In the genomic region with DNA sequence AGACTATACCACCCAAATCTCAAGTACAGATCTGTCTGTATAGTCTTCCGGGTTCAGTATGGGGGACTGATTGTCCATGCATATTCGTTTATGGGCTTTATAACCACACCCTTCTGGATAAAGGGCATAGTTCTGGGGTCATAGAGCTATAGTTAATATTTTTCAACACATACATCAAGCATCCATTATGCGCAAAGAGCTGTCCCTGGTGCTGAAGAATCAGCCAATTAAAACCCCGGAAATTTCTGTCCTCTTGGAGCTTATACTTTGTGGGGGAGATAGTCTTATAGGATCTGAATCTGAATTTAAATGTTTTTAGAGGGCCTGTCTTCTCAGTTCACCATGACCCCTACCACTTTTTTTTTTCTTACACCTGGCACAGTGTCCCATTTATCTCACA, we compare ENCODE assay signal across 13 cellular contexts.
"Had no signal": no experiment of that assay in that cellular context is flagged by ENCODE, and none has a peak within 500 bp of the region (broad histone marks: within the 10 kb centered on the region; RNA-seq: fewer than 3 reads in every experiment).

No MANE protein-coding gene starts in this region.

- H3K4me1 Mint-ChIP-seq: mesothelial cell of epicardium; stimulated activated effector memory CD8-positive, alpha-beta T cell treated with anti-CD3 and anti-CD28 coated beads, Interleukin-12 subunit alpha, Interleukin-12 subunit beta, amount 100 ng/mL, for 72 hours had no signal

- H3K36me3 ChIP-seq: adrenal gland, heart left ventricle, neutrophil, right atrium auricular region, tibial artery had no signal

- H3K9me3 ChIP-seq: adrenal gland, heart left ventricle, neutrophil, right atrium auricular region, tibial artery had no signal

- H3K36me3 Mint-ChIP-seq: mesothelial cell of epicardium; stimulated activated effector memory CD8-positive, alpha-beta T cell treated with anti-CD3 and anti-CD28 coated beads, Interleukin-12 subunit alpha, Interleukin-12 subunit beta, amount 100 ng/mL, for 72 hours had no signal

- ATAC-seq: heart left ventricle; stimulated activated effector memory CD8-positive, alpha-beta T cell treated with anti-CD3 and anti-CD28 coated beads, Interleukin-12 subunit alpha, Interleukin-12 subunit beta, amount 100 ng/mL, for 72 hours had no signal

- H3K9me3 Mint-ChIP-seq: mesothelial cell of epicardium; stimulated activated effector memory CD8-positive, alpha-beta T cell treated with anti-CD3 and anti-CD28 coated beads, Interleukin-12 subunit alpha, Interleukin-12 subunit beta, amount 100 ng/mL, for 72 hours had no signal

- H3K27ac Mint-ChIP-seq: mesothelial cell of epicardium; stimulated activated effector memory CD8-positive, alpha-beta T cell treated with anti-CD3 and anti-CD28 coated beads, Interleukin-12 subunit alpha, Interleukin-12 subunit beta, amount 100 ng/mL, for 72 hours had no signal

- DNase-seq: activated naive CD4-positive, alpha-beta T cell treated with anti-CD3 and anti-CD28 coated beads, Interleukin-2, amount 50 U/mL, for 16 hours; activated T-cell treated with anti-CD3 and anti-CD28 coated beads, Interleukin-2, amount 50 U/mL, for 1 hour; adrenal gland; caudate nucleus; effector CD4-positive, alpha-beta T cell; heart left ventricle; kidney; tibial artery had no signal

- H3K4me3 Mint-ChIP-seq: mesothelial cell of epicardium; stimulated activated effector memory CD8-positive, alpha-beta T cell treated with anti-CD3 and anti-CD28 coated beads, Interleukin-12 subunit alpha, Interleukin-12 subunit beta, amount 100 ng/mL, for 72 hours had no signal

- H3K27ac ChIP-seq: adrenal gland, coronary artery, heart left ventricle, neutrophil, right atrium auricular region, tibial artery had no signal

- H3K4me3 ChIP-seq: adrenal gland, coronary artery, heart left ventricle, right atrium auricular region, tibial artery had no signal

- H3K4me1 ChIP-seq: adrenal gland, heart left ventricle, right atrium auricular region, tibial artery had no signal

- H3K27me3 ChIP-seq: adrenal gland, heart left ventricle, neutrophil, right atrium auricular region, tibial artery had no signal
